ENCODE assay signal across 19 cellular contexts in the genomic region with DNA sequence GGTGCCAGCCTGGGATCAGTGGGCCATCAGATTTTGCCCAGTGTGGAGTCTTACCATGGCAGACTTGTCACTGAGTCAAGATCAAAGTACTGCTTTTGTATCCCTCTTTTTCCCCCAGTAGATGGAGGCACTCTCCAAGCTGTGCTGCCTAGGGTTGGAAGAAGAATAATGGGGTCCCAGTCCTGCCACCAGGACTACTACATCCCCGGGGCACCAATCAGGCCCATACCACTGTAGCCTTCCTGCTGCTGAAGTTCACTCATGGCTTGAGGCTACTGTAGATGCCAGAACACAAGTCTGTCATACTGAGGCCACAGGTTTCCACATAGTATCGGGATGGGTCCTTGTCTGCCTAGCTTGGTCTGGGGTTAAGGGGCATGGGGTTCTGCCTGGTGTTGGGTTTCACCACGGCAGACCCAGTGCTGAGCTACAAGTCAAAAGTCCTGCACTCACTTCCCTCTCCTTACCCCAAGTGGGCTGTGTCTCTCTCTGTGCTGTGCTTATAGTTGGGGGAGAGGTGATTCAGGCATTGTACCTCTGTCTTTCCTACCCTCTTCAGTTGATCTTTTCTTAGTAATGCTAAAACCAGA. TPM values are rescaled to one million over a fixed set of nuclear protein-coding genes. Genes with fewer than 3 reads are reported as not detected.
DNase-seq lines count a peak whose midpoint lies in the region; ATAC-seq, FAIRE-seq and TF ChIP-seq lines count a peak whose summit lies in the region.
"Had no signal": no experiment of that assay in that cellular context is flagged by ENCODE, and none has a peak within 500 bp of the region (broad histone marks: within the 10 kb centered on the region; RNA-seq: fewer than 3 reads in every experiment).

No MANE protein-coding gene starts in this region.

- CTCF ChIA-PET in GM12878 (lab: Yijun Ruan, JAX) = interaction anchor here (1.2 to 2.0 kb wide), 3 partner anchors 8 to 341 kb away, joined by 3 to 6 read pairs (median 4); no protein-coding TSS in a partner anchor

- TF ChIP-seq POLR2A in GM12878 (IDR thresholded peaks at IDR 0.05; ENCODE audit: low read depth, low read length) (no peak), testis (IDR thresholded peaks at IDR 0.05) (no peak), prostate gland (IDR thresholded peaks at IDR 0.05) (no peak)

- peaks cover 48% of the 10 kb centered on the region for H3K36me3 Mint-ChIP-seq in activated T-cell treated with anti-CD3 and anti-CD28 coated beads, Interleukin-2, amount 50 U/mL, for 24 hours (ENCODE audit: low read depth)
- peaks cover 9 to 15% of the 10 kb centered on the region in 2 donors for H3K36me3 Mint-ChIP-seq in activated T-cell treated with anti-CD3 and anti-CD28 coated beads, Interleukin-2, amount 50 U/mL, for 72 hours (ENCODE audit: insufficient read depth in 2 of 2)

- POLR2A ChIA-PET in GM12878 (lab: Charles Lee) = no interaction called here

- TF ChIP-seq EP300 in GM12878 (IDR thresholded peaks at IDR 0.05; ENCODE audit: borderline replicate concordance in 1 of 2, control insufficient read depth in 1 of 2, low read depth in 2 of 2, low read length in 2 of 2) = no peak

- no peak for FAIRE-seq in GM12878 (lab: Jason Lieb, UNC)
- FAIRE-seq: GM12892 had no signal

- H3K79me2 ChIP-seq in GM12878 (ENCODE audit: control insufficient read depth, insufficient read depth, low read length) = peaks cover 18% of the 10 kb centered on the region

- in situ Hi-C loops in GM12878 (cut with MboI) = no loop called here

- H3K4me3 Mint-ChIP-seq in activated T-cell treated with anti-CD3 and anti-CD28 coated beads, Interleukin-2, amount 50 U/mL, for 24 hours = no peak overlapping the region
- H3K4me3 Mint-ChIP-seq in activated T-cell treated with anti-CD3 and anti-CD28 coated beads, Interleukin-2, amount 50 U/mL, for 72 hours = no peak overlapping the region

- H3K27ac ChIP-seq in GM12878 (ENCODE audit: control insufficient read depth, insufficient read depth) (no peak overlapping the region), testis (peak overlapping the region; percentile 39 to 55), prostate gland (no peak overlapping the region)
- H3K27ac ChIP-seq: 22Rv1 had no signal

- H3K4me1 ChIP-seq in GM12878 (ENCODE audit: control insufficient read depth, insufficient read depth, low read length) (no peaks in the 10 kb centered on the region), testis (peaks cover 6% of the 10 kb centered on the region), prostate gland (replicated peaks) (no peaks in the 10 kb centered on the region)

- RAD21 ChIA-PET in GM12878 (lab: Charles Lee; ENCODE audit: unreplicated experiment) = no interaction called here

- intact Hi-C loops in GM12878 (cut with micrococcal nuclease; ENCODE audit: unreplicated experiment) (no loop called here), testis (cut with DNase I; ENCODE audit: low total_unique reads) (no loop called here), prostate gland (cut with DNase I) (no loop called here)

- peaks cover 10% of the 10 kb centered on the region for H3K9me3 ChIP-seq in GM12878 (replicated peaks; ENCODE audit: control insufficient read depth, insufficient read depth, low read length)
- no peaks in the 10 kb centered on the region for H3K9me3 ChIP-seq in testis
- H3K9me3 ChIP-seq in prostate gland = no peaks in the 10 kb centered on the region

- TF ChIP-seq RAD21 in GM12878 (IDR thresholded peaks at IDR 0.05; ENCODE audit: insufficient read depth, low read depth, low read length) = no peak

- no peak for ATAC-seq in activated T-cell treated with anti-CD3 and anti-CD28 coated beads, Interleukin-2, amount 50 U/mL, for 72 hours (replicated peaks in 1 of 2)
- ATAC-seq in GM12878 (peak; percentile 18; the same call in 2 of the 3 replicates), left lobe of liver (peak; percentile 29)

- H3K27ac Mint-ChIP-seq in activated T-cell treated with anti-CD3 and anti-CD28 coated beads, Interleukin-2, amount 50 U/mL, for 24 hours = peak overlapping the region; percentile 8
- H3K27ac Mint-ChIP-seq in activated T-cell treated with anti-CD3 and anti-CD28 coated beads, Interleukin-2, amount 50 U/mL, for 72 hours = no peak overlapping the region

- H3K4me3 ChIP-seq in GM12878 (no peak overlapping the region), testis (no peak overlapping the region), prostate gland (no peak overlapping the region)

- peaks cover 2% of the 10 kb centered on the region; the same call in 1 of the 2 replicates for H4K20me1 ChIP-seq in GM12878 (ENCODE audit: control insufficient read depth, insufficient read depth)

- H3K4me1 Mint-ChIP-seq in activated T-cell treated with anti-CD3 and anti-CD28 coated beads, Interleukin-2, amount 50 U/mL, for 24 hours (ENCODE audit: low read depth) = peaks cover 23% of the 10 kb centered on the region
- peaks cover 14% of the 10 kb centered on the region for H3K4me1 Mint-ChIP-seq in activated T-cell treated with anti-CD3 and anti-CD28 coated beads, Interleukin-2, amount 50 U/mL, for 72 hours (ENCODE audit: low read depth)

- WGBS in GM12878 (ENCODE audit: insufficient coverage, insufficient replicate concordance, low lambda C conversion rate, missing lambda C conversion rate) = 97% methylated on average over 3 of the region's 3 CpGs
- WGBS in testis, 2 donors = 33 to 92% methylated on average over 1 to 3 of the region's 3 CpGs
- WGBS in prostate gland = 96% methylated on average over 3 of the region's 3 CpGs

- no peaks in the 10 kb centered on the region; a peak in 1 of 4 replicates for H3K36me3 ChIP-seq in GM12878 (ENCODE audit: control insufficient read depth in 2 of 2, insufficient read depth in 2 of 2, low read length in 1 of 2)
- no peaks in the 10 kb centered on the region for H3K36me3 ChIP-seq in testis (ENCODE audit: low read depth, missing control alignments)
- H3K36me3 ChIP-seq in prostate gland = no peaks in the 10 kb centered on the region

- DNase-seq in activated T-cell treated with anti-CD3 and anti-CD28 coated beads, Interleukin-2, amount 50 U/mL, for 24 hours = no peak
- DNase-seq in activated T-cell treated with anti-CD3 and anti-CD28 coated beads, Interleukin-2, amount 50 U/mL, for 72 hours = no peak
- DNase-seq in GM12878 (ENCODE audit: low read depth, low spot score) (no peak), left lobe of liver (ENCODE audit: low spot score) (no peak), testis (no peak), prostate gland (ENCODE audit: low spot score) (no peak), NCI-H1092 (lab: John Stamatoyannopoulos, UW) (no peak), NK-92 (lab: John Stamatoyannopoulos, UW; ENCODE audit: unreplicated experiment) (no peak)
- DNase-seq: C1 segment of cervical spinal cord, DMS153, GOT3, NCI-H1105 treated with DMSO at 0.1 percent for 48 hours, NCI-H1930, NCI-H2171, NCI-H446 treated with DMSO at 0.1 percent for 48 hours, NCI-H748 treated with DMSO at 0.1 percent for 48 hours, SHP77 treated with DMSO at 0.1 percent for 48 hours had no signal

- H3K27me3 Mint-ChIP-seq in activated T-cell treated with anti-CD3 and anti-CD28 coated beads, Interleukin-2, amount 50 U/mL, for 24 hours = no peaks in the 10 kb centered on the region
- no peaks in the 10 kb centered on the region for H3K27me3 Mint-ChIP-seq in activated T-cell treated with anti-CD3 and anti-CD28 coated beads, Interleukin-2, amount 50 U/mL, for 72 hours (ENCODE audit: low read depth)

- no peak overlapping the region for H2AFZ ChIP-seq in GM12878 (ENCODE audit: control insufficient read depth, low read depth, low read length)

- BruUV-seq in GM12878 (replicated peaks; lab: Mats Ljungman, UMichigan) = no TSS peak

- peaks cover 21% of the 10 kb centered on the region for H3K9me3 Mint-ChIP-seq in activated T-cell treated with anti-CD3 and anti-CD28 coated beads, Interleukin-2, amount 50 U/mL, for 24 hours
- peaks cover 7 to 9% of the 10 kb centered on the region in 2 donors for H3K9me3 Mint-ChIP-seq in activated T-cell treated with anti-CD3 and anti-CD28 coated beads, Interleukin-2, amount 50 U/mL, for 72 hours

- H3K27me3 ChIP-seq in GM12878 (replicated peaks in 1 of 2; ENCODE audit: control insufficient read depth in 2 of 2, insufficient read depth in 2 of 2, low read length in 1 of 2) = no peaks in the 10 kb centered on the region
- no peaks in the 10 kb centered on the region for H3K27me3 ChIP-seq in testis
- H3K27me3 ChIP-seq in prostate gland (replicated peaks; ENCODE audit: insufficient read depth) = no peaks in the 10 kb centered on the region

- no peak overlapping the region for H3K4me2 ChIP-seq in GM12878 (ENCODE audit: control insufficient read depth, insufficient read depth)

- TF ChIP-seq CTCF in GM12878 (IDR thresholded peaks at IDR 0.05 in 2 of 3, conservative IDR thresholded peaks at IDR 0.05 in 1 of 3; ENCODE audit: control insufficient read depth in 2 of 3, extremely low read depth in 1 of 3, insufficient read depth in 1 of 3, low read depth in 3 of 3, low read length in 3 of 3) = no peak
- no peak for TF ChIP-seq CTCF in testis (IDR thresholded peaks at IDR 0.05)
- no peak for TF ChIP-seq CTCF in prostate gland (IDR thresholded peaks at IDR 0.05)

- H3K9ac ChIP-seq in GM12878 (ENCODE audit: control insufficient read depth, insufficient read depth, low read length) = no peak overlapping the region

- SMC1A ChIA-PET in GM12878 (lab: Charles Lee; ENCODE audit: uncharacterized antibody, unreplicated experiment) = no interaction called here

TF ChIP-seq in GM12878, 131 proteins besides CTCF, POLR2A, EP300 and RAD21 (continues in another document):
- TF ChIP-seq ZZZ3 (IDR thresholded peaks at IDR 0.05; ENCODE audit: control insufficient read depth, insufficient read length, low read depth) = no peak

RNA-seq across cellular contexts. Expression of a gene that starts 53.4 kb away (rescaled TPM):
- 10 to 100 TPM; 27.4 to 28.1 TPM for total RNA-seq in activated T-cell treated with anti-CD3 and anti-CD28 coated beads, Interleukin-2, amount 50 U/mL, for 72 hours
- total RNA-seq in GM12878 (2013; cell fraction: nucleolus; rRNA removed) = 128 and 134 TPM in 2 replicates
- total RNA-seq in GM12878 (2014; rRNA removed) (9.9 and 10.9 TPM in 2 replicates), GM12878 (2014; rRNA removed; fragmentation: Illumina TruSeq; extraction: Trizol) (17.0 and 18.9 TPM in 2 replicates), GM12878 (2021) (13.3 and 14.1 TPM in 2 replicates), left lobe of liver (12.1 TPM), testis (10 to 100 TPM; 43.9 to 46.5 TPM), prostate gland (10 to 100 TPM; 35.2 to 36.2 TPM)
- 16.0 TPM for polyA plus RNA-seq in GM12878 (2011; ENCODE audit: low read depth)
- polyA plus RNA-seq in GM12878 (2011; rRNA removed) (18.3 and 33.2 TPM in 2 replicates), GM12878 (2014; fragmentation: Illumina TruSeq; extraction: Trizol) (17.0 and 24.9 TPM in 2 replicates), GM12878 (2014; fragmentation: Nextera tagmentation; extraction: Ambion mirVana) (1 to 10 TPM; 2.6 to 3.8 TPM), GM12878 (2014; rRNA removed) (11.5 and 13.9 TPM in 2 replicates), GM12878 (2016; fragmentation: Nextera tagmentation; extraction: Ambion mirVana) (10 to 100 TPM; 11.7 to 12.4 TPM), testis (ENCODE audit: insufficient read depth, low read depth, low replicate concordance) (12.0 TPM)
- polyA plus RNA-seq in GM12878 (2011; cell fraction: cytosol; rRNA removed) = 4.1 and 4.6 TPM in 2 replicates
- 39.4 and 45.8 TPM in 2 replicates for polyA plus RNA-seq in GM12878 (2011; cell fraction: nucleus; rRNA removed)
- 9.5 and 13.4 TPM in 2 replicates for polyA plus RNA-seq in GM12878 (2012)
- polyA minus RNA-seq in GM12878 (2011; rRNA and poly(A)+ RNA removed) = 14.6 and 19.4 TPM in 2 replicates
- polyA minus RNA-seq in GM12878 (2011; cell fraction: cytosol; rRNA and poly(A)+ RNA removed) = 7.6 and 10.2 TPM in 2 replicates
- polyA minus RNA-seq in GM12878 (2011; cell fraction: nucleus; rRNA and poly(A)+ RNA removed) = 22.7 and 26.3 TPM in 2 replicates

Comparison
In these comparisons a context has a peak if more than half of its experiments do, and no peak if none do; other contexts are left out.
1. ATAC-seq: peak in GM12878 (single experiment) and left lobe of liver (single experiment); none in activated T-cell treated with anti-CD3 and anti-CD28 coated beads, Interleukin-2, amount 50 U/mL, for 72 hours (0 of 2).
2. H3K27ac ChIP-seq: peak in testis (2 of 2); none in GM12878 (single experiment) and prostate gland (0 of 2).